ENCODE assay signal across 25 cellular contexts in the genomic region with DNA sequence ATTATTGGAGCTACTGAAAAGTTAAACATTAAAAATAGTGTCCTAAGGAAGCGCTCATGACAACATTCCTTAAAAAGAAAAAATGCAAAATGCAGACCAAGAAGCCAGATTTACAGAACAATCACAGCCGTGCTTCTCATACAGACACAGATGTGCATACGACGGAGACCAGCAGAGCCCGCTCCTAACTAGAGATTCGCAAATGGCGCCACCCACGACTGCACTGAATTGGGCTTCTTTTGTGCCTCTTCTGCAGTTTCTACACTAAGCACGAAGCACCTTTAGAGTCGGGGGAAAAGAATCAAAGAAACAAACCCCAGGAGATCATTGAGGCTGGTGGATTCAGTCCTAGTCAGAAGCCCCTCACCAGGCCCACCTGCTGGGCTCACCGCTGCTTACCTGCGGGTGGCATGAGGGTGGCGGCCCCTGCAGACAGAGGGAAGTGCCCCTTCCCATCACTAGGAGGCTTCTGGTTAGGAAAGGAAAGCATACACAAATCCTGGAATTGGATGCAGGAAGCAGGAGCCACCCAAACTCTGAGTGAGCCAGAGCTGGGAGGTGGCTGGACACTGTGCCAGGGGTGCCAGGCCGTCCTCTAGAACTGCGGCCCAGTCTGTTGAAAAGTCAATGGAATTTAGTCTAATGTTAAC.
DNase-seq lines count a peak whose midpoint lies in the region; ATAC-seq and TF ChIP-seq lines count a peak whose summit lies in the region.
"Had no signal": no experiment of that assay in that cellular context is flagged by ENCODE, and none has a peak within 500 bp of the region (broad histone marks: within the 10 kb centered on the region; RNA-seq: fewer than 3 reads in every experiment).

No MANE protein-coding gene starts in this region.

- peaks cover 32% of the 10 kb centered on the region for H3K36me3 ChIP-seq in BLaER1
- peaks cover 3% of the 10 kb centered on the region for H3K36me3 ChIP-seq in PC-3 (ENCODE audit: low read depth, low read length)
- H3K36me3 ChIP-seq in osteoblast (ENCODE audit: insufficient read depth, low read length): peaks cover 16% of the 10 kb centered on the region

- H3K9ac ChIP-seq in BLaER1 (no peak overlapping the region), PC-3 (ENCODE audit: low read length) (no peak overlapping the region)
- H3K9ac ChIP-seq: SK-N-SH had no signal

- no peaks in the 10 kb centered on the region for H3K79me2 ChIP-seq in PC-3 (ENCODE audit: low read length)
- no peaks in the 10 kb centered on the region for H3K79me2 ChIP-seq in osteoblast (ENCODE audit: insufficient read depth, low read length)

- no peak overlapping the region for H3K4me3 ChIP-seq in BLaER1
- no peak overlapping the region for H3K4me3 ChIP-seq in PC-3 (ENCODE audit: low read length)
- no peak overlapping the region for H3K4me3 ChIP-seq in osteoblast (ENCODE audit: insufficient read depth, low read length)
- H3K4me3 ChIP-seq: psoas muscle, stomach, tibial nerve had no signal

- intact Hi-C loops in PC-3 (cut with micrococcal nuclease): no loop called here
- intact Hi-C loops in left ventricle myocardium superior (cut with micrococcal nuclease): no loop called here

- H3K9me3 Mint-ChIP-seq in endothelial cell (ENCODE audit: unreplicated experiment): no peaks in the 10 kb centered on the region
- H3K9me3 Mint-ChIP-seq: activated T-cell treated with anti-CD3 and anti-CD28 coated beads, Interleukin-2, amount 50 U/mL, for 4 hours had no signal

- H3K4me3 Mint-ChIP-seq in endothelial cell (ENCODE audit: unreplicated experiment): peak overlapping the region; percentile 7
- H3K4me3 Mint-ChIP-seq: activated T-cell treated with anti-CD3 and anti-CD28 coated beads, Interleukin-2, amount 50 U/mL, for 4 hours; B cell; HFFc6 had no signal

- peaks cover 91% of the 10 kb centered on the region for H3K4me1 ChIP-seq in BLaER1
- no peaks in the 10 kb centered on the region for H3K4me1 ChIP-seq in PC-3 (ENCODE audit: insufficient read depth, low read length)
- H3K4me1 ChIP-seq in osteoblast (ENCODE audit: insufficient read depth, low read length): no peaks in the 10 kb centered on the region
- H3K4me1 ChIP-seq: Caco-2, psoas muscle had no signal

- H3K36me3 Mint-ChIP-seq in endothelial cell (ENCODE audit: low read depth, unreplicated experiment): peaks cover 33% of the 10 kb centered on the region

- peaks cover 9% of the 10 kb centered on the region for H3K27me3 Mint-ChIP-seq in endothelial cell (ENCODE audit: unreplicated experiment)
- H3K27me3 Mint-ChIP-seq: B cell had no signal

- ATAC-seq in PC-3 (no peak), left ventricle myocardium superior (no peak), GM19328 (IDR thresholded peaks at IDR 0.05; ENCODE audit: unreplicated experiment) (no peak), GM18861 (IDR thresholded peaks at IDR 0.05; ENCODE audit: unreplicated experiment) (no peak)
- ATAC-seq: activated T-cell treated with anti-CD3 and anti-CD28 coated beads, Interleukin-2, amount 50 U/mL, for 4 hours; psoas muscle had no signal

- no peaks in the 10 kb centered on the region for H3F3A ChIP-seq in PC-3 (ENCODE audit: low read length, unreplicated experiment)

- CTCF ChIA-PET in PC-3 (lab: Charles Lee): no interaction called here

- H3K27me3 ChIP-seq in BLaER1: peaks cover 47% of the 10 kb centered on the region
- H3K27me3 ChIP-seq in PC-3 (ENCODE audit: low read length): no peaks in the 10 kb centered on the region
- no peaks in the 10 kb centered on the region for H3K27me3 ChIP-seq in osteoblast (ENCODE audit: insufficient read depth, low read length)
- H3K27me3 ChIP-seq: stomach, tibial nerve had no signal

- H3K4me2 ChIP-seq in BLaER1 (peak overlapping the region; percentile 88), PC-3 (ENCODE audit: low read length) (no peak overlapping the region), osteoblast (ENCODE audit: insufficient read depth, low read length) (no peak overlapping the region)
- H3K4me2 ChIP-seq: SK-N-SH had no signal

- H2AFZ ChIP-seq in PC-3 (ENCODE audit: low read length): no peak overlapping the region
- no peak overlapping the region for H2AFZ ChIP-seq in osteoblast (ENCODE audit: low read length)

- DNase-seq in PC-3 (no peak), endothelial cell (ENCODE audit: low spot score) (no peak), osteoblast (ENCODE audit: insufficient read length, low spot score, missing footprints) (peak; percentile 43), left ventricle myocardium superior (no peak), NCI-H526 (lab: John Stamatoyannopoulos, UW) (no peak)
- DNase-seq: activated CD4-positive, alpha-beta T cell treated with anti-CD3 and anti-CD28 coated beads for 4 hours; activated CD8-positive, alpha-beta memory T cell treated with anti-CD3 and anti-CD28 coated beads for 24 hours; activated naive CD4-positive, alpha-beta T cell; activated T-cell treated with anti-CD3 and anti-CD28 coated beads, Interleukin-2, amount 50 U/mL, for 4 hours; GF-D8; HFFc6; Kasumi-1; MV-4-11; NCI-H146; NCI-H446 treated with DMSO at 0.1 percent for 48 hours; psoas muscle; SK-N-SH; stomach; T-helper 2 cell had no signal

- peaks cover 28% of the 10 kb centered on the region for H3K4me1 Mint-ChIP-seq in endothelial cell (ENCODE audit: unreplicated experiment)

- H3K27ac ChIP-seq in BLaER1 (no peak overlapping the region), PC-3 (ENCODE audit: low read length) (no peak overlapping the region), osteoblast (ENCODE audit: low read depth, low read length) (no peak overlapping the region)
- H3K27ac ChIP-seq: psoas muscle, stomach, tibial nerve had no signal

- peaks cover 84% of the 10 kb centered on the region for H4K20me1 ChIP-seq in BLaER1
- H4K20me1 ChIP-seq in PC-3 (ENCODE audit: low read length): no peaks in the 10 kb centered on the region
- no peaks in the 10 kb centered on the region for H4K20me1 ChIP-seq in osteoblast (ENCODE audit: insufficient read depth, low read length)

- no peaks in the 10 kb centered on the region for H3K9me2 ChIP-seq in PC-3 (replicated peaks; ENCODE audit: low read length)
- H3K9me2 ChIP-seq: SK-N-SH had no signal

- no TSS peak for BruUV-seq in PC-3 (replicated peaks; lab: Mats Ljungman, UMichigan)

- H3K27ac Mint-ChIP-seq in endothelial cell (ENCODE audit: unreplicated experiment): peak overlapping the region; percentile 55
- H3K27ac Mint-ChIP-seq: HFFc6 had no signal

- H3K9me3 ChIP-seq in BLaER1 (no peaks in the 10 kb centered on the region), PC-3 (ENCODE audit: low read length) (no peaks in the 10 kb centered on the region), osteoblast (ENCODE audit: low read depth, low read length) (no peaks in the 10 kb centered on the region)
- H3K9me3 ChIP-seq: Caco-2, psoas muscle, SK-N-SH, stomach, tibial nerve had no signal

- TF ChIP-seq CTCF in PC-3 (conservative IDR thresholded peaks at IDR 0.05; ENCODE audit: low read depth, low read length) (peak; percentile 40; the same call in 1 of the 2 replicates), endothelial cell (IDR thresholded peaks at IDR 0.05; ENCODE audit: unreplicated experiment) (no peak), osteoblast (IDR thresholded peaks at IDR 0.05; ENCODE audit: extremely low read depth, low read depth, low read length) (no peak)

- POLR2A ChIA-PET in PC-3 (lab: Charles Lee; ENCODE audit: unreplicated experiment): no interaction called here
